ENCODE assay signal across 25 cellular contexts in genomic region chr1:220841293-220841692, GRCh38. TPM values are rescaled to one million over a fixed set of nuclear protein-coding genes. Genes with fewer than 3 reads are reported as not detected.
DNase-seq lines count a peak whose midpoint lies in the region; ATAC-seq and TF ChIP-seq lines count a peak whose summit lies in the region.
"Had no signal": no experiment of that assay in that cellular context is flagged by ENCODE, and none has a peak within 500 bp of the region (broad histone marks: within the 10 kb centered on the region; RNA-seq: fewer than 3 reads in every experiment).

No MANE protein-coding gene starts in this region.

- no peak overlapping the region for H3K27ac Mint-ChIP-seq in activated CD4-positive, alpha-beta T cell treated with anti-CD3 and anti-CD28 coated beads, Interleukin-2, amount 10 ng/mL, durations not matched to agents 7 days and 5 days
- H3K27ac Mint-ChIP-seq: activated B cell treated with CpG ODN at 0.5 μM for 24 hours; activated CD4-positive, alpha-beta memory T cell treated with anti-CD3 and anti-CD28 coated beads, Interleukin-2, amount 10 ng/mL, durations not matched to agents 7 days and 5 days; dendritic cell treated with granulocyte-macrophage colony-stimulating factor and Interleukin-4, amounts not matched to agents 40 ng/mL and 50 ng/mL, for 4 days had no signal

- H3K4me1 ChIP-seq in PC-3 (ENCODE audit: insufficient read depth, low read length) = no peaks in the 10 kb centered on the region
- H3K4me1 ChIP-seq: BE2C, Caco-2 had no signal

- peak; percentile 27; the same call in 1 of the 2 replicates for ATAC-seq in PC-3
- ATAC-seq in GM18873 (IDR thresholded peaks at IDR 0.05; ENCODE audit: low FRiP score, unreplicated experiment) = no peak

- BruUV-seq in PC-3 (replicated peaks; lab: Mats Ljungman, UMichigan) = no TSS peak

- TF ChIP-seq CTCF in C4-2B (conservative IDR thresholded peaks at IDR 0.05) (peak; percentile 10), PC-3 (conservative IDR thresholded peaks at IDR 0.05; ENCODE audit: low read depth, low read length) (no peak; the same call in 1 of the 2 replicates), foreskin fibroblast (IDR thresholded peaks at IDR 0.05; ENCODE audit: low read depth, low read length) (peak; percentile 12)

- peaks cover 2% of the 10 kb centered on the region for H3K27me3 Mint-ChIP-seq in activated CD4-positive, alpha-beta T cell treated with anti-CD3 and anti-CD28 coated beads, Interleukin-2, amount 10 ng/mL, durations not matched to agents 7 days and 5 days
- H3K27me3 Mint-ChIP-seq: activated CD4-positive, alpha-beta memory T cell treated with anti-CD3 and anti-CD28 coated beads, Interleukin-2, amount 10 ng/mL, durations not matched to agents 7 days and 5 days; dendritic cell treated with granulocyte-macrophage colony-stimulating factor and Interleukin-4, amounts not matched to agents 40 ng/mL and 50 ng/mL, for 4 days had no signal

- no peak overlapping the region for H3K9ac ChIP-seq in PC-3 (ENCODE audit: low read length)
- H3K9ac ChIP-seq: GM23248 had no signal

- H3K36me3 ChIP-seq in PC-3 (ENCODE audit: low read depth, low read length) = no peaks in the 10 kb centered on the region
- H3K36me3 ChIP-seq: BE2C, SJSA1 had no signal

- H4K20me1 ChIP-seq in PC-3 (ENCODE audit: low read length) = no peaks in the 10 kb centered on the region

- no peaks in the 10 kb centered on the region for H3K4me1 Mint-ChIP-seq in activated CD4-positive, alpha-beta T cell treated with anti-CD3 and anti-CD28 coated beads, Interleukin-2, amount 10 ng/mL, durations not matched to agents 7 days and 5 days
- H3K4me1 Mint-ChIP-seq: activated B cell treated with CpG ODN at 0.5 μM for 24 hours; activated CD4-positive, alpha-beta memory T cell treated with anti-CD3 and anti-CD28 coated beads, Interleukin-2, amount 10 ng/mL, durations not matched to agents 7 days and 5 days had no signal

- H3K9me3 ChIP-seq in PC-3 (ENCODE audit: low read length) = no peaks in the 10 kb centered on the region
- H3K9me3 ChIP-seq: BE2C, Caco-2, SJSA1 had no signal

- H3K4me3 ChIP-seq in PC-3 (ENCODE audit: low read length) (no peak overlapping the region), foreskin fibroblast (ENCODE audit: low read depth in 1 of 2, low read length in 2 of 2) (no peak overlapping the region)
- H3K4me3 ChIP-seq: GM23248, hepatocyte, SJSA1 had no signal

- POLR2A ChIA-PET in PC-3 (lab: Charles Lee; ENCODE audit: unreplicated experiment) = interaction anchor here (0.6 kb wide), 1 partner anchor 34 kb away, joined by 4 read pairs; no protein-coding TSS in a partner anchor
- POLR2A ChIA-PET in activated CD4-positive, alpha-beta T cell treated with anti-CD3 and anti-CD28 coated beads, Interleukin-2, amount 10 ng/mL, durations not matched to agents 7 days and 5 days (lab: Charles Lee) = no interaction called here

- H3K4me2 ChIP-seq in PC-3 (ENCODE audit: low read length) = no peak overlapping the region
- H3K4me2 ChIP-seq: hepatocyte had no signal

- H3K27me3 ChIP-seq in PC-3 (ENCODE audit: low read length) = no peaks in the 10 kb centered on the region
- H3K27me3 ChIP-seq: BE2C, hepatocyte, SJSA1 had no signal

- H3F3A ChIP-seq in PC-3 (ENCODE audit: low read length, unreplicated experiment) = no peaks in the 10 kb centered on the region

- CTCF ChIA-PET in PC-3 (lab: Charles Lee) = interaction anchor here (0.6 kb wide), 1 partner anchor 431 kb away, joined by 6 read pairs; no protein-coding TSS in a partner anchor
- CTCF ChIA-PET in activated CD4-positive, alpha-beta T cell treated with anti-CD3 and anti-CD28 coated beads, Interleukin-2, amount 10 ng/mL, durations not matched to agents 7 days and 5 days (lab: Charles Lee) = interaction anchor here (1.2 kb wide), 1 partner anchor 10 kb away, joined by 3 read pairs; no protein-coding TSS in a partner anchor

- no peaks in the 10 kb centered on the region for H3K36me3 Mint-ChIP-seq in activated CD4-positive, alpha-beta T cell treated with anti-CD3 and anti-CD28 coated beads, Interleukin-2, amount 10 ng/mL, durations not matched to agents 7 days and 5 days (ENCODE audit: low read depth)

- intact Hi-C loops in PC-3 (cut with micrococcal nuclease) = no loop called here

- DNase-seq in HCEC 1CT (peak; percentile 36), PC-3 (peak; percentile 22), foreskin fibroblast (peak in 1 of 2 donors; percentile 18), NOMO-1 treated with DMSO at 0.1 percent for 48 hours (lab: John Stamatoyannopoulos, UW; ENCODE audit: unreplicated experiment) (no peak)
- DNase-seq in activated CD4-positive, alpha-beta T cell treated with anti-CD3 and anti-CD28 coated beads, Interleukin-2, amount 10 ng/mL, durations not matched to agents 7 days and 5 days = no peak
- DNase-seq in stimulated activated CD4-positive, alpha-beta T cell treated with anti-CD3 and anti-CD28 coated beads, Interleukin-4, amount 100 ng/mL, for 24 hours = no peak
- DNase-seq: activated B cell treated with CpG ODN at 0.5 μM for 24 hours; activated CD4-positive, alpha-beta memory T cell treated with anti-CD3 and anti-CD28 coated beads, Interleukin-2, amount 10 ng/mL, durations not matched to agents 7 days and 5 days; amniotic stem cell; BE2C; Caco-2; GM23248; KG1; NCI-H1092; NCI-H2029; NCI-H510A; occipital lobe; stimulated activated CD4-positive, alpha-beta T cell treated with anti-CD3 and anti-CD28 coated beads, Interleukin-12 subunit alpha, Interleukin-12 subunit beta, amount 100 ng/mL, for 4 hours; stimulated activated CD8-positive, alpha-beta memory T cell treated with anti-CD3 and anti-CD28 coated beads, Interleukin-4, amount 100 ng/mL, for 48 hours had no signal

- no peak overlapping the region for H3K4me3 Mint-ChIP-seq in activated CD4-positive, alpha-beta T cell treated with anti-CD3 and anti-CD28 coated beads, Interleukin-2, amount 10 ng/mL, durations not matched to agents 7 days and 5 days
- H3K4me3 Mint-ChIP-seq: activated B cell treated with CpG ODN at 0.5 μM for 24 hours; activated CD4-positive, alpha-beta memory T cell treated with anti-CD3 and anti-CD28 coated beads, Interleukin-2, amount 10 ng/mL, durations not matched to agents 7 days and 5 days; dendritic cell treated with granulocyte-macrophage colony-stimulating factor and Interleukin-4, amounts not matched to agents 40 ng/mL and 50 ng/mL, for 4 days had no signal

- H3K27ac ChIP-seq in C4-2B (no peak overlapping the region), PC-3 (ENCODE audit: low read length) (no peak overlapping the region)
- H3K27ac ChIP-seq: GM23248, hepatocyte, SJSA1 had no signal

- no peaks in the 10 kb centered on the region for H3K9me3 Mint-ChIP-seq in activated CD4-positive, alpha-beta T cell treated with anti-CD3 and anti-CD28 coated beads, Interleukin-2, amount 10 ng/mL, durations not matched to agents 7 days and 5 days
- H3K9me3 Mint-ChIP-seq: activated B cell treated with CpG ODN at 0.5 μM for 24 hours; activated CD4-positive, alpha-beta memory T cell treated with anti-CD3 and anti-CD28 coated beads, Interleukin-2, amount 10 ng/mL, durations not matched to agents 7 days and 5 days; dendritic cell treated with granulocyte-macrophage colony-stimulating factor and Interleukin-4, amounts not matched to agents 40 ng/mL and 50 ng/mL, for 4 days had no signal

- no peaks in the 10 kb centered on the region for H3K9me2 ChIP-seq in PC-3 (replicated peaks; ENCODE audit: low read length)

- H2AFZ ChIP-seq in PC-3 (ENCODE audit: low read length) = no peak overlapping the region
- H2AFZ ChIP-seq: GM23248, hepatocyte had no signal

- no peaks in the 10 kb centered on the region for H3K79me2 ChIP-seq in PC-3 (ENCODE audit: low read length)
- H3K79me2 ChIP-seq: hepatocyte had no signal

RNA-seq across cellular contexts. Expression of gene HLX, which starts 38.0 kb away (rescaled TPM):
- total RNA-seq in PC-3 (2014; rRNA removed) = 4.0 and 8.1 TPM in 2 replicates
- under 1 TPM in 1 of 2 experiments, not detected in 1; 0.10 TPM for total RNA-seq in activated CD4-positive, alpha-beta T cell treated with anti-CD3 and anti-CD28 coated beads, Interleukin-2, amount 10 ng/mL, durations not matched to agents 7 days and 5 days
- total RNA-seq: Caco-2 had no signal

RNA-seq across cellular contexts. Expression of gene MTARC1, which starts 54.6 kb away (rescaled TPM):
- 48.5 and 50.2 TPM in 2 replicates for total RNA-seq in PC-3 (2014; rRNA removed)
- not detected for total RNA-seq in activated CD4-positive, alpha-beta T cell treated with anti-CD3 and anti-CD28 coated beads, Interleukin-2, amount 10 ng/mL, durations not matched to agents 7 days and 5 days
- total RNA-seq: activated CD4-positive, alpha-beta memory T cell treated with anti-CD3 and anti-CD28 coated beads, Interleukin-2, amount 10 ng/mL, durations not matched to agents 7 days and 5 days; SJSA1; T-helper 2 cell treated with Interferon-gamma antibody and Interleukin-4, amounts not matched to agents 100 ng/mL and 5 ng/mL, for 36 hours had no signal

Comparison
In these comparisons a context has a peak if more than half of its experiments do, and no peak if none do; other contexts are left out.
1. DNase-seq: peak in HCEC 1CT (single experiment) and PC-3 (single experiment); none in activated CD4-positive, alpha-beta T cell treated with anti-CD3 and anti-CD28 coated beads, Interleukin-2, amount 10 ng/mL, durations not matched to agents 7 days and 5 days (single experiment), stimulated activated CD4-positive, alpha-beta T cell treated with anti-CD3 and anti-CD28 coated beads, Interleukin-4, amount 100 ng/mL, for 24 hours (single experiment) and NOMO-1 treated with DMSO at 0.1 percent for 48 hours (single experiment).
2. RNA of gene MTARC1, which starts 54.6 kb away (total RNA-seq): 48.5 to 50.2 TPM in PC-3; not detected in activated CD4-positive, alpha-beta T cell treated with anti-CD3 and anti-CD28 coated beads, Interleukin-2, amount 10 ng/mL, durations not matched to agents 7 days and 5 days; every median in the first group is over 10 times any median in the second.